In the genomic region with DNA sequence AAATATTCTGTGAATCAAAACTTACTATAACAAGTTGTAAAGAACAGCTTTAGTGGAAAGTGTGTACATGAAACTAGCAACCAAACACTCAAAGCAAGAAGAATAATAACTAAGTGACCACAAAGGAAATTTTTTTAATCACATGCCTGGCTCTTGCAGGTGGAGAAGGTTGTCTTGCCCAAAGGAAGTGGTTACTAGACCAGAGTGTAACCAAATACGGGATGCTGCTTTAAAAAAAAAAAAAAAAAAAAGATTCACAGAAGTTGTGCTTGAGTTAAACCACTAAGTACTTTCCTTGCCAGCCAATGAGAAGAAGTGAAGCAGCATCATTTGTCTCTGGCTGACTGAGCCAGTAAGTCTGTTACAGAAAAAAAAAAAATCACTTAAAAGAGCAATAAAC, we compare ENCODE assay signal across 9 cellular contexts. TPM values are rescaled to one million over a fixed set of nuclear protein-coding genes. Genes with fewer than 3 reads are reported as not detected.
A peak's percentile ranks its signal among the peaks of the same experiment; 100 is the strongest.
DNase-seq lines count a peak whose midpoint lies in the region; ATAC-seq and TF ChIP-seq lines count a peak whose summit lies in the region.
"Had no signal": no experiment of that assay in that cellular context is flagged by ENCODE, and none has a peak within 500 bp of the region (broad histone marks: within the 10 kb centered on the region; RNA-seq: fewer than 3 reads in every experiment).

No MANE protein-coding gene starts in this region.

- DNase-seq in activated CD4-positive, alpha-beta T cell treated with anti-CD3 and anti-CD28 coated beads, Interleukin-2, amount 10 ng/mL, durations not matched to agents 24 days and 14 days = peak; percentile 87
- DNase-seq in activated CD4-positive, alpha-beta T cell treated with anti-CD3 and anti-CD28 coated beads for 48 hours = no peak
- peak in 1 of 3 donors; percentile 10 for DNase-seq in T-helper 17 cell
- no peak for DNase-seq in stimulated activated effector memory CD8-positive, alpha-beta T cell treated with anti-CD3 and anti-CD28 coated beads, Interleukin-12 subunit alpha, Interleukin-12 subunit beta, amount 100 ng/mL, for 72 hours (ENCODE audit: low spot score in 2 of 2)
- no peak for DNase-seq in PC-3
- DNase-seq in DMS153 treated with DMSO at 0.1 percent for 48 hours (lab: John Stamatoyannopoulos, UW; ENCODE audit: unreplicated experiment) = no peak
- DNase-seq in coronary artery (ENCODE audit: low spot score) = no peak

- peaks cover 68% of the 10 kb centered on the region for H3K27me3 ChIP-seq in PC-3 (ENCODE audit: low read length)
- H3K27me3 ChIP-seq: BLaER1 treated with 17β-estradiol and CSF1 and Interleukin-3, amounts not matched to agents 10 nM and 100 nM had no signal

- BruUV-seq in PC-3 (replicated peaks; lab: Mats Ljungman, UMichigan) = no TSS peak

- H3K27me3 Mint-ChIP-seq in activated CD4-positive, alpha-beta T cell treated with anti-CD3 and anti-CD28 coated beads, Interleukin-2, amount 10 ng/mL, durations not matched to agents 24 days and 14 days = peaks cover 16% of the 10 kb centered on the region
- no peaks in the 10 kb centered on the region for H3K27me3 Mint-ChIP-seq in T-helper 17 cell

- no peak overlapping the region for H2AFZ ChIP-seq in PC-3 (ENCODE audit: low read length)

- H4K20me1 ChIP-seq in PC-3 (ENCODE audit: low read length) = no peaks in the 10 kb centered on the region
- H4K20me1 ChIP-seq: BLaER1 treated with 17β-estradiol and CSF1 and Interleukin-3, amounts not matched to agents 10 nM and 100 nM had no signal

- peak overlapping the region; percentile 38 for H3K4me3 Mint-ChIP-seq in activated CD4-positive, alpha-beta T cell treated with anti-CD3 and anti-CD28 coated beads, Interleukin-2, amount 10 ng/mL, durations not matched to agents 24 days and 14 days
- H3K4me3 Mint-ChIP-seq in T-helper 17 cell = peak overlapping the region; percentile 47
- peak overlapping the region; percentile 3 for H3K4me3 Mint-ChIP-seq in stimulated activated effector memory CD8-positive, alpha-beta T cell treated with anti-CD3 and anti-CD28 coated beads, Interleukin-12 subunit alpha, Interleukin-12 subunit beta, amount 100 ng/mL, for 72 hours

- CTCF ChIA-PET in PC-3 (lab: Charles Lee) = no interaction called here

- no peaks in the 10 kb centered on the region for H3K4me1 ChIP-seq in PC-3 (ENCODE audit: insufficient read depth, low read length)

- H3K4me3 ChIP-seq in PC-3 (ENCODE audit: low read length) = no peak overlapping the region
- no peak overlapping the region for H3K4me3 ChIP-seq in coronary artery
- H3K4me3 ChIP-seq: BLaER1 treated with 17β-estradiol and CSF1 and Interleukin-3, amounts not matched to agents 10 nM and 100 nM had no signal

- POLR2A ChIA-PET in PC-3 (lab: Charles Lee; ENCODE audit: unreplicated experiment) = no interaction called here

- peaks cover 23% of the 10 kb centered on the region for H3K4me1 Mint-ChIP-seq in activated CD4-positive, alpha-beta T cell treated with anti-CD3 and anti-CD28 coated beads, Interleukin-2, amount 10 ng/mL, durations not matched to agents 24 days and 14 days
- H3K4me1 Mint-ChIP-seq in T-helper 17 cell = peaks cover 14% of the 10 kb centered on the region
- peaks cover 23% of the 10 kb centered on the region for H3K4me1 Mint-ChIP-seq in stimulated activated effector memory CD8-positive, alpha-beta T cell treated with anti-CD3 and anti-CD28 coated beads, Interleukin-12 subunit alpha, Interleukin-12 subunit beta, amount 100 ng/mL, for 72 hours

- H3K36me3 ChIP-seq in PC-3 (ENCODE audit: low read depth, low read length) = no peaks in the 10 kb centered on the region
- H3K36me3 ChIP-seq: BLaER1 treated with 17β-estradiol and CSF1 and Interleukin-3, amounts not matched to agents 10 nM and 100 nM had no signal

- no peaks in the 10 kb centered on the region for H3K9me3 ChIP-seq in T-helper 17 cell (ENCODE audit: control insufficient read depth, low read length, poor library complexity, severe bottlenecking)
- H3K9me3 ChIP-seq in PC-3 (ENCODE audit: low read length) = no peaks in the 10 kb centered on the region

- H3F3A ChIP-seq in PC-3 (ENCODE audit: low read length, unreplicated experiment) = no peaks in the 10 kb centered on the region

- peak; percentile 82 for ATAC-seq in HG02943 (IDR thresholded peaks at IDR 0.05; ENCODE audit: low read depth, unreplicated experiment)
- ATAC-seq in T-helper 17 cell = peak; percentile 96
- peak; percentile 98 for ATAC-seq in stimulated activated effector memory CD8-positive, alpha-beta T cell treated with anti-CD3 and anti-CD28 coated beads, Interleukin-12 subunit alpha, Interleukin-12 subunit beta, amount 100 ng/mL, for 72 hours
- no peak for ATAC-seq in PC-3

- peaks cover 6% of the 10 kb centered on the region for H3K9me3 Mint-ChIP-seq in activated CD4-positive, alpha-beta T cell treated with anti-CD3 and anti-CD28 coated beads, Interleukin-2, amount 10 ng/mL, durations not matched to agents 24 days and 14 days
- H3K9me3 Mint-ChIP-seq in stimulated activated effector memory CD8-positive, alpha-beta T cell treated with anti-CD3 and anti-CD28 coated beads, Interleukin-12 subunit alpha, Interleukin-12 subunit beta, amount 100 ng/mL, for 72 hours = no peaks in the 10 kb centered on the region

- no peaks in the 10 kb centered on the region for H3K36me3 Mint-ChIP-seq in activated CD4-positive, alpha-beta T cell treated with anti-CD3 and anti-CD28 coated beads, Interleukin-2, amount 10 ng/mL, durations not matched to agents 24 days and 14 days (ENCODE audit: low read depth)
- no peaks in the 10 kb centered on the region for H3K36me3 Mint-ChIP-seq in T-helper 17 cell (ENCODE audit: low read depth)
- H3K36me3 Mint-ChIP-seq in stimulated activated effector memory CD8-positive, alpha-beta T cell treated with anti-CD3 and anti-CD28 coated beads, Interleukin-12 subunit alpha, Interleukin-12 subunit beta, amount 100 ng/mL, for 72 hours = peaks cover 8% of the 10 kb centered on the region

- no peak overlapping the region for H3K9ac ChIP-seq in PC-3 (ENCODE audit: low read length)
- H3K9ac ChIP-seq: BLaER1 treated with 17β-estradiol and CSF1 and Interleukin-3, amounts not matched to agents 10 nM and 100 nM had no signal

- H3K27ac Mint-ChIP-seq in activated CD4-positive, alpha-beta T cell treated with anti-CD3 and anti-CD28 coated beads, Interleukin-2, amount 10 ng/mL, durations not matched to agents 24 days and 14 days = peak overlapping the region; percentile 27
- peak overlapping the region; percentile 90 for H3K27ac Mint-ChIP-seq in T-helper 17 cell
- peak overlapping the region; percentile 63 for H3K27ac Mint-ChIP-seq in stimulated activated effector memory CD8-positive, alpha-beta T cell treated with anti-CD3 and anti-CD28 coated beads, Interleukin-12 subunit alpha, Interleukin-12 subunit beta, amount 100 ng/mL, for 72 hours

- TF ChIP-seq CTCF in PC-3 (conservative IDR thresholded peaks at IDR 0.05; ENCODE audit: low read depth, low read length) (no peak), coronary artery (IDR thresholded peaks at IDR 0.05) (no peak)

- H3K9me2 ChIP-seq in PC-3 (replicated peaks; ENCODE audit: low read length) = no peaks in the 10 kb centered on the region

- intact Hi-C loops in activated CD4-positive, alpha-beta T cell treated with anti-CD3 and anti-CD28 coated beads, Interleukin-2, amount 10 ng/mL, durations not matched to agents 24 days and 14 days (cut with micrococcal nuclease) = loop anchor here (1.0 kb wide), 2 partner anchors 19 to 62 kb away; a partner anchor contains a TSS
- intact Hi-C loops in PC-3 (cut with micrococcal nuclease) = no loop called here

- no peak overlapping the region for H3K27ac ChIP-seq in PC-3 (ENCODE audit: low read length)
- no peak overlapping the region for H3K27ac ChIP-seq in coronary artery
- H3K27ac ChIP-seq: BLaER1 treated with 17β-estradiol and CSF1 and Interleukin-3, amounts not matched to agents 10 nM and 100 nM had no signal

- H3K79me2 ChIP-seq in PC-3 (ENCODE audit: low read length) = no peaks in the 10 kb centered on the region

- H3K4me2 ChIP-seq in PC-3 (ENCODE audit: low read length) = no peak overlapping the region

RNA-seq across cellular contexts. Expression of a gene that starts 19.1 kb away (rescaled TPM):
- total RNA-seq in activated CD4-positive, alpha-beta T cell treated with anti-CD3 and anti-CD28 coated beads, Interleukin-2, amount 10 ng/mL, durations not matched to agents 24 days and 14 days = 1.5 and 1.6 TPM in 2 replicates
- total RNA-seq in T-helper 17 cell = 10 to 100 TPM; 15.7 to 16.2 TPM
- not detected in 2 replicates for total RNA-seq in PC-3 (2014; rRNA removed)

RNA-seq across cellular contexts. Expression of a gene that starts 48.4 kb away (rescaled TPM):
- total RNA-seq in activated CD4-positive, alpha-beta T cell treated with anti-CD3 and anti-CD28 coated beads, Interleukin-2, amount 10 ng/mL, durations not matched to agents 24 days and 14 days = 3.6 and 4.0 TPM in 2 replicates
- total RNA-seq in T-helper 17 cell = 10 to 100 TPM; 18.2 to 21.5 TPM
- not detected in 2 replicates for total RNA-seq in PC-3 (2014; rRNA removed)

RNA-seq across cellular contexts. Expression of a gene that starts 55.6 kb away (rescaled TPM):
- total RNA-seq in activated CD4-positive, alpha-beta T cell treated with anti-CD3 and anti-CD28 coated beads, Interleukin-2, amount 10 ng/mL, durations not matched to agents 24 days and 14 days = 0.45 and 0.65 TPM in 2 replicates
- 1 to 10 TPM in 1 of 2 donors, under 1 TPM in 1; 0.70 to 3.4 TPM for total RNA-seq in T-helper 17 cell
- total RNA-seq in PC-3 (2014; rRNA removed) = not detected in 2 replicates

Comparison
In these comparisons a context has a peak if more than half of its experiments do, and no peak if none do; other contexts are left out.
1. H3K27ac Mint-ChIP-seq: peak in every context shown above with its lines; median percentile 90 in T-helper 17 cell; 63 in stimulated activated effector memory CD8-positive, alpha-beta T cell treated with anti-CD3 and anti-CD28 coated beads, Interleukin-12 subunit alpha, Interleukin-12 subunit beta, amount 100 ng/mL, for 72 hours; 27 in activated CD4-positive, alpha-beta T cell treated with anti-CD3 and anti-CD28 coated beads, Interleukin-2, amount 10 ng/mL, durations not matched to agents 24 days and 14 days.